Comparison of ENCODE assay signal across 1 cellular context in the genomic region with DNA sequence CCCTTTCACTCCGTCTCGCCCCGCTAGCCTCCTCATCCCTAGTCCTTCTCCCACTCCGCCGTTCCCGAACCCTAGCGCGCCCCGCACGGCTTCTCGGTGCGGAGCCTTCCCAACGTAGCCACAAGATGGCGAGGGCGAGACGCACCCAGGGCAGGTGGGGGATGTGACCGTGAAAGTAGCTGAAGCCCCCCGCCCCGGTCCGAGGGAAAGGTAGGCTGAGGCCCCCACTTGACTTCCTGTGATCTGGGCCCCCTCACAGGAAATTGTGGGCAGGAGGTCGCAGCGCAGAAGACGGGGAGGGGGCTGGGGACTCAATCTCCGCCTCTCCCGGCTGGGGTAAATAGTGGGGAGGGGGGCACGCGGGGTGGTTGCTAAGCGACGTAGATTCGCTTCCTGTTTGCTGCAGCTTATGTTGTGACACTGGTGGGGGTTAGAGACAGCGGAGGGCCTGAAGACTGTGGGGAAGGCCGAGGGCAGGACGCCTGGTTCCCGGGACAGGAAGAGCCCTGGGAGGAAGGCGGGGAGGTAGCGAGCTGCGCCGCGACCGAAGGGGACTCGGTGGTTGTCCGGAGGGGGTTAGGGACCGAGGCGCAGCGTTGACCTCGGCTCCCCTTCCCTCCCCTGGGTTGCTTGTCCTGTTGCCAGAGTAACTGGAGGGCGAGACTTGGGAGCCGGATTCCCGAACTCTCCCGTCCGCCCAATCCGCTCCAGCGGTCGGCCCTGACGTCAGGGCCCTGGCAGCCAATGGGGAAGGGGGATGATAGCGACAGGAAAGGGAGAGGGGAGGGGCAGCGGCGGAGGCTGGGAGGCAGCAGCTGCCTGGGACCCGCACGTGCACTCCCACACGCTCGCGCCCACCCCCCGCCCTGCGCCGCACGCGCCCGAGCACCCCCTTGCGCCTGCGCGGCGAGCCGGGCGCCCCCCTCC.
TF ChIP-seq lines count a peak whose summit lies in the region.

No MANE protein-coding gene starts in this region.

TF ChIP-seq in HepG2, 621 proteins besides CTCF, POLR2A, EP300 and RAD21 (continues in another document):
- TF ChIP-seq ZNF484 (CRISPR knock-in tag; IDR thresholded peaks at IDR 0.05; ENCODE audit: borderline replicate concordance, low read depth): no peak
- TF ChIP-seq, protein P1, sequence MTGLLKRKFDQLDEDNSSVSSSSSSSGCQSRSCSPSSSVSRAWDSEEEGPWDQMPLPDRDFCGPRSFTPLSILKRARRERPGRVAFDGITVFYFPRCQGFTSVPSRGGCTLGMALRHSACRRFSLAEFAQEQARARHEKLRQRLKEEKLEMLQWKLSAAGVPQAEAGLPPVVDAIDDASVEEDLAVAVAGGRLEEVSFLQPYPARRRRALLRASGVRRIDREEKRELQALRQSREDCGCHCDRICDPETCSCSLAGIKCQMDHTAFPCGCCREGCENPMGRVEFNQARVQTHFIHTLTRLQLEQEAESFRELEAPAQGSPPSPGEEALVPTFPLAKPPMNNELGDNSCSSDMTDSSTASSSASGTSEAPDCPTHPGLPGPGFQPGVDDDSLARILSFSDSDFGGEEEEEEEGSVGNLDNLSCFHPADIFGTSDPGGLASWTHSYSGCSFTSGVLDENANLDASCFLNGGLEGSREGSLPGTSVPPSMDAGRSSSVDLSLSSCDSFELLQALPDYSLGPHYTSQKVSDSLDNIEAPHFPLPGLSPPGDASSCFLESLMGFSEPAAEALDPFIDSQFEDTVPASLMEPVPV (CRISPR knock-in tag; IDR thresholded peaks at IDR 0.05): peak; percentile 16; the same call in 1 of the 2 replicates
- TF ChIP-seq NFYB (CRISPR knock-in tag; IDR thresholded peaks at IDR 0.05): peak; percentile 78
- TF ChIP-seq MBD4 (IDR thresholded peaks at IDR 0.05; ENCODE audit: borderline replicate concordance, low read length): no peak
- no peak; the same call in 1 of the 2 replicates for TF ChIP-seq RXRB (CRISPR knock-in tag; IDR thresholded peaks at IDR 0.05; ENCODE audit: borderline replicate concordance)
- TF ChIP-seq, protein P2, sequence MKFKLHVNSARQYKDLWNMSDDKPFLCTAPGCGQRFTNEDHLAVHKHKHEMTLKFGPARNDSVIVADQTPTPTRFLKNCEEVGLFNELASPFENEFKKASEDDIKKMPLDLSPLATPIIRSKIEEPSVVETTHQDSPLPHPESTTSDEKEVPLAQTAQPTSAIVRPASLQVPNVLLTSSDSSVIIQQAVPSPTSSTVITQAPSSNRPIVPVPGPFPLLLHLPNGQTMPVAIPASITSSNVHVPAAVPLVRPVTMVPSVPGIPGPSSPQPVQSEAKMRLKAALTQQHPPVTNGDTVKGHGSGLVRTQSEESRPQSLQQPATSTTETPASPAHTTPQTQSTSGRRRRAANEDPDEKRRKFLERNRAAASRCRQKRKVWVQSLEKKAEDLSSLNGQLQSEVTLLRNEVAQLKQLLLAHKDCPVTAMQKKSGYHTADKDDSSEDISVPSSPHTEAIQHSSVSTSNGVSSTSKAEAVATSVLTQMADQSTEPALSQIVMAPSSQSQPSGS (CRISPR knock-in tag; IDR thresholded peaks at IDR 0.05): peak; percentile 4; the same call in 1 of the 2 replicates
- TF ChIP-seq, protein P3, sequence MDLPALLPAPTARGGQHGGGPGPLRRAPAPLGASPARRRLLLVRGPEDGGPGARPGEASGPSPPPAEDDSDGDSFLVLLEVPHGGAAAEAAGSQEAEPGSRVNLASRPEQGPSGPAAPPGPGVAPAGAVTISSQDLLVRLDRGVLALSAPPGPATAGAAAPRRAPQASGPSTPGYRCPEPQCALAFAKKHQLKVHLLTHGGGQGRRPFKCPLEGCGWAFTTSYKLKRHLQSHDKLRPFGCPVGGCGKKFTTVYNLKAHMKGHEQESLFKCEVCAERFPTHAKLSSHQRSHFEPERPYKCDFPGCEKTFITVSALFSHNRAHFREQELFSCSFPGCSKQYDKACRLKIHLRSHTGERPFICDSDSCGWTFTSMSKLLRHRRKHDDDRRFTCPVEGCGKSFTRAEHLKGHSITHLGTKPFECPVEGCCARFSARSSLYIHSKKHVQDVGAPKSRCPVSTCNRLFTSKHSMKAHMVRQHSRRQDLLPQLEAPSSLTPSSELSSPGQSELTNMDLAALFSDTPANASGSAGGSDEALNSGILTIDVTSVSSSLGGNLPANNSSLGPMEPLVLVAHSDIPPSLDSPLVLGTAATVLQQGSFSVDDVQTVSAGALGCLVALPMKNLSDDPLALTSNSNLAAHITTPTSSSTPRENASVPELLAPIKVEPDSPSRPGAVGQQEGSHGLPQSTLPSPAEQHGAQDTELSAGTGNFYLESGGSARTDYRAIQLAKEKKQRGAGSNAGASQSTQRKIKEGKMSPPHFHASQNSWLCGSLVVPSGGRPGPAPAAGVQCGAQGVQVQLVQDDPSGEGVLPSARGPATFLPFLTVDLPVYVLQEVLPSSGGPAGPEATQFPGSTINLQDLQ (CRISPR knock-in tag; IDR thresholded peaks at IDR 0.05): no peak
- no peak for TF ChIP-seq ZNF382 (CRISPR knock-in tag; IDR thresholded peaks at IDR 0.05; ENCODE audit: borderline replicate concordance)
- TF ChIP-seq, protein P4, sequence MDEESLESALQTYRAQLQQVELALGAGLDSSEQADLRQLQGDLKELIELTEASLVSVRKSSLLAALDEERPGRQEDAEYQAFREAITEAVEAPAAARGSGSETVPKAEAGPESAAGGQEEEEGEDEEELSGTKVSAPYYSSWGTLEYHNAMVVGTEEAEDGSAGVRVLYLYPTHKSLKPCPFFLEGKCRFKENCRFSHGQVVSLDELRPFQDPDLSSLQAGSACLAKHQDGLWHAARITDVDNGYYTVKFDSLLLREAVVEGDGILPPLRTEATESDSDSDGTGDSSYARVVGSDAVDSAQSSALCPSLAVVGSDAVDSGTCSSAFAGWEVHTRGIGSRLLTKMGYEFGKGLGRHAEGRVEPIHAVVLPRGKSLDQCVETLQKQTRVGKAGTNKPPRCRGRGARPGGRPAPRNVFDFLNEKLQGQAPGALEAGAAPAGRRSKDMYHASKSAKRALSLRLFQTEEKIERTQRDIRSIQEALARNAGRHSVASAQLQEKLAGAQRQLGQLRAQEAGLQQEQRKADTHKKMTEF (CRISPR knock-in tag; IDR thresholded peaks at IDR 0.05): peak; percentile 34; the same call in 1 of the 2 replicates
- TF ChIP-seq, protein P5, sequence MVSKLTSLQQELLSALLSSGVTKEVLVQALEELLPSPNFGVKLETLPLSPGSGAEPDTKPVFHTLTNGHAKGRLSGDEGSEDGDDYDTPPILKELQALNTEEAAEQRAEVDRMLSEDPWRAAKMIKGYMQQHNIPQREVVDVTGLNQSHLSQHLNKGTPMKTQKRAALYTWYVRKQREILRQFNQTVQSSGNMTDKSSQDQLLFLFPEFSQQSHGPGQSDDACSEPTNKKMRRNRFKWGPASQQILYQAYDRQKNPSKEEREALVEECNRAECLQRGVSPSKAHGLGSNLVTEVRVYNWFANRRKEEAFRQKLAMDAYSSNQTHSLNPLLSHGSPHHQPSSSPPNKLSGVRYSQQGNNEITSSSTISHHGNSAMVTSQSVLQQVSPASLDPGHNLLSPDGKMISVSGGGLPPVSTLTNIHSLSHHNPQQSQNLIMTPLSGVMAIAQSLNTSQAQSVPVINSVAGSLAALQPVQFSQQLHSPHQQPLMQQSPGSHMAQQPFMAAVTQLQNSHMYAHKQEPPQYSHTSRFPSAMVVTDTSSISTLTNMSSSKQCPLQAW (CRISPR knock-in tag; IDR thresholded peaks at IDR 0.05): peak; percentile 28; the same call in 1 of the 2 replicates
- TF ChIP-seq ZKSCAN8 (CRISPR knock-in tag; IDR thresholded peaks at IDR 0.05; ENCODE audit: borderline replicate concordance): no peak
- no peak for TF ChIP-seq ZNF839 (CRISPR knock-in tag; IDR thresholded peaks at IDR 0.05; ENCODE audit: borderline replicate concordance)
- peak; percentile 84; the same call in 1 of the 2 replicates for TF ChIP-seq PCBP1 (IDR thresholded peaks at IDR 0.05; ENCODE audit: borderline replicate concordance, low read depth, low read length)
- TF ChIP-seq REPIN1 (CRISPR knock-in tag; IDR thresholded peaks at IDR 0.05; ENCODE audit: borderline replicate concordance, low read depth): peak; percentile 58
- TF ChIP-seq HNF4A (CRISPR knock-in tag; IDR thresholded peaks at IDR 0.05): 0 out of 2 replicates have a peak, but pooled peaks have one; percentile 2
- TF ChIP-seq, protein P6, sequence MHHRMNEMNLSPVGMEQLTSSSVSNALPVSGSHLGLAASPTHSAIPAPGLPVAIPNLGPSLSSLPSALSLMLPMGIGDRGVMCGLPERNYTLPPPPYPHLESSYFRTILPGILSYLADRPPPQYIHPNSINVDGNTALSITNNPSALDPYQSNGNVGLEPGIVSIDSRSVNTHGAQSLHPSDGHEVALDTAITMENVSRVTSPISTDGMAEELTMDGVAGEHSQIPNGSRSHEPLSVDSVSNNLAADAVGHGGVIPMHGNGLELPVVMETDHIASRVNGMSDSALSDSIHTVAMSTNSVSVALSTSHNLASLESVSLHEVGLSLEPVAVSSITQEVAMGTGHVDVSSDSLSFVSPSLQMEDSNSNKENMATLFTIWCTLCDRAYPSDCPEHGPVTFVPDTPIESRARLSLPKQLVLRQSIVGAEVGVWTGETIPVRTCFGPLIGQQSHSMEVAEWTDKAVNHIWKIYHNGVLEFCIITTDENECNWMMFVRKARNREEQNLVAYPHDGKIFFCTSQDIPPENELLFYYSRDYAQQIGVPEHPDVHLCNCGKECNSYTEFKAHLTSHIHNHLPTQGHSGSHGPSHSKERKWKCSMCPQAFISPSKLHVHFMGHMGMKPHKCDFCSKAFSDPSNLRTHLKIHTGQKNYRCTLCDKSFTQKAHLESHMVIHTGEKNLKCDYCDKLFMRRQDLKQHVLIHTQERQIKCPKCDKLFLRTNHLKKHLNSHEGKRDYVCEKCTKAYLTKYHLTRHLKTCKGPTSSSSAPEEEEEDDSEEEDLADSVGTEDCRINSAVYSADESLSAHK (CRISPR knock-in tag; IDR thresholded peaks at IDR 0.05; ENCODE audit: borderline replicate concordance): no peak
- TF ChIP-seq, protein P7, sequence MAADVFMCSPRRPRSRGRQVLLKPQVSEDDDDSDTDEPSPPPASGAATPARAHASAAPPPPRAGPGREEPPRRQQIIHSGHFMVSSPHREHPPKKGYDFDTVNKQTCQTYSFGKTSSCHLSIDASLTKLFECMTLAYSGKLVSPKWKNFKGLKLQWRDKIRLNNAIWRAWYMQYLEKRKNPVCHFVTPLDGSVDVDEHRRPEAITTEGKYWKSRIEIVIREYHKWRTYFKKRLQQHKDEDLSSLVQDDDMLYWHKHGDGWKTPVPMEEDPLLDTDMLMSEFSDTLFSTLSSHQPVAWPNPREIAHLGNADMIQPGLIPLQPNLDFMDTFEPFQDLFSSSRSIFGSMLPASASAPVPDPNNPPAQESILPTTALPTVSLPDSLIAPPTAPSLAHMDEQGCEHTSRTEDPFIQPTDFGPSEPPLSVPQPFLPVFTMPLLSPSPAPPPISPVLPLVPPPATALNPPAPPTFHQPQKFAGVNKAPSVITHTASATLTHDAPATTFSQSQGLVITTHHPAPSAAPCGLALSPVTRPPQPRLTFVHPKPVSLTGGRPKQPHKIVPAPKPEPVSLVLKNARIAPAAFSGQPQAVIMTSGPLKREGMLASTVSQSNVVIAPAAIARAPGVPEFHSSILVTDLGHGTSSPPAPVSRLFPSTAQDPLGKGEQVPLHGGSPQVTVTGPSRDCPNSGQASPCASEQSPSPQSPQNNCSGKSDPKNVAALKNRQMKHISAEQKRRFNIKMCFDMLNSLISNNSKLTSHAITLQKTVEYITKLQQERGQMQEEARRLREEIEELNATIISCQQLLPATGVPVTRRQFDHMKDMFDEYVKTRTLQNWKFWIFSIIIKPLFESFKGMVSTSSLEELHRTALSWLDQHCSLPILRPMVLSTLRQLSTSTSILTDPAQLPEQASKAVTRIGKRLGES (CRISPR knock-in tag; IDR thresholded peaks at IDR 0.05; ENCODE audit: borderline replicate concordance): no peak
- TF ChIP-seq, protein P8, sequence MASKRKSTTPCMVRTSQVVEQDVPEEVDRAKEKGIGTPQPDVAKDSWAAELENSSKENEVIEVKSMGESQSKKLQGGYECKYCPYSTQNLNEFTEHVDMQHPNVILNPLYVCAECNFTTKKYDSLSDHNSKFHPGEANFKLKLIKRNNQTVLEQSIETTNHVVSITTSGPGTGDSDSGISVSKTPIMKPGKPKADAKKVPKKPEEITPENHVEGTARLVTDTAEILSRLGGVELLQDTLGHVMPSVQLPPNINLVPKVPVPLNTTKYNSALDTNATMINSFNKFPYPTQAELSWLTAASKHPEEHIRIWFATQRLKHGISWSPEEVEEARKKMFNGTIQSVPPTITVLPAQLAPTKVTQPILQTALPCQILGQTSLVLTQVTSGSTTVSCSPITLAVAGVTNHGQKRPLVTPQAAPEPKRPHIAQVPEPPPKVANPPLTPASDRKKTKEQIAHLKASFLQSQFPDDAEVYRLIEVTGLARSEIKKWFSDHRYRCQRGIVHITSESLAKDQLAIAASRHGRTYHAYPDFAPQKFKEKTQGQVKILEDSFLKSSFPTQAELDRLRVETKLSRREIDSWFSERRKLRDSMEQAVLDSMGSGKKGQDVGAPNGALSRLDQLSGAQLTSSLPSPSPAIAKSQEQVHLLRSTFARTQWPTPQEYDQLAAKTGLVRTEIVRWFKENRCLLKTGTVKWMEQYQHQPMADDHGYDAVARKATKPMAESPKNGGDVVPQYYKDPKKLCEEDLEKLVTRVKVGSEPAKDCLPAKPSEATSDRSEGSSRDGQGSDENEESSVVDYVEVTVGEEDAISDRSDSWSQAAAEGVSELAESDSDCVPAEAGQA (IDR thresholded peaks at IDR 0.05; ENCODE audit: low read depth): no peak
- TF ChIP-seq, protein P8 (CRISPR knock-in tag; IDR thresholded peaks at IDR 0.05; ENCODE audit: borderline replicate concordance): 0 out of 2 replicates have a peak, but pooled peaks have one; percentile 22
- TF ChIP-seq, protein P9, sequence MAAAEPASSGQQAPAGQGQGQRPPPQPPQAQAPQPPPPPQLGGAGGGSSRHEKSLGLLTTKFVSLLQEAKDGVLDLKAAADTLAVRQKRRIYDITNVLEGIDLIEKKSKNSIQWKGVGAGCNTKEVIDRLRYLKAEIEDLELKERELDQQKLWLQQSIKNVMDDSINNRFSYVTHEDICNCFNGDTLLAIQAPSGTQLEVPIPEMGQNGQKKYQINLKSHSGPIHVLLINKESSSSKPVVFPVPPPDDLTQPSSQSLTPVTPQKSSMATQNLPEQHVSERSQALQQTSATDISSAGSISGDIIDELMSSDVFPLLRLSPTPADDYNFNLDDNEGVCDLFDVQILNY (CRISPR knock-in tag; conservative IDR thresholded peaks at IDR 0.05): no peak
- no peak for TF ChIP-seq ZNF616 (CRISPR knock-in tag; IDR thresholded peaks at IDR 0.05; ENCODE audit: low read depth)
